ENCODE assay signal across 8 cellular contexts in genomic region chr20:62121776-62122658, GRCh38. TPM values are rescaled to one million over a fixed set of nuclear protein-coding genes. Genes with fewer than 3 reads are reported as not detected.
DNase-seq lines count a peak whose midpoint lies in the region; ATAC-seq, FAIRE-seq and TF ChIP-seq lines count a peak whose summit lies in the region.

LSM14B (plus strand) TSS chr20:62122475; CDS start chr20:62122667, 192 bp downstream.

- H2AFZ ChIP-seq in smooth muscle cell (ENCODE audit: low read depth), result peak within 1 kb of the TSS; percentile 79

- FAIRE-seq in bronchial epithelial cell (lab: Jason Lieb, UNC), result no peak

- H3K4me1 ChIP-seq in smooth muscle cell (ENCODE audit: low read depth), result peaks cover 16% of the 10 kb centered on the region

- DNase-seq in AG08395 (ENCODE audit: low spot score), result peak; percentile 99
- peak; percentile 92 for DNase-seq in NCI-H226
- DNase-seq in WTC11 (ENCODE audit: low spot score), result peak; percentile 92
- peak; percentile 87 for DNase-seq in bronchial epithelial cell (ENCODE audit: low read depth)
- peak; percentile 96 for DNase-seq in iPS-NIHi7 (ENCODE audit: extremely low spot score)
- DNase-seq in smooth muscle cell (lab: John Stamatoyannopoulos, UW; ENCODE audit: unreplicated experiment), result peak; percentile 96

- H3K4me2 ChIP-seq in smooth muscle cell, result peak within 1 kb of the TSS; percentile 97

- H3K4me1 Mint-ChIP-seq in WTC11, result peaks cover 31% of the 10 kb centered on the region

- TF ChIP-seq POLR2A in GM18951 (IDR thresholded peaks at IDR 0.05; ENCODE audit: extremely low read depth, insufficient read depth, insufficient read length), result peak; percentile 64

- H3K27ac ChIP-seq in smooth muscle cell (ENCODE audit: low read depth), result peak within 1 kb of the TSS; percentile 76

- H4K20me1 ChIP-seq in smooth muscle cell (ENCODE audit: low read depth), result peaks cover 39% of the 10 kb centered on the region

- H3K9me3 Mint-ChIP-seq in WTC11, result no peaks in the 10 kb centered on the region

- no peaks in the 10 kb centered on the region for H3F3A ChIP-seq in smooth muscle cell (ENCODE audit: low read depth)

- H3K9me3 ChIP-seq in smooth muscle cell (replicated peaks; ENCODE audit: low read depth), result no peaks in the 10 kb centered on the region

- H3K4me3 ChIP-seq in bronchial epithelial cell (ENCODE audit: low read depth, low read length) (peak within 1 kb of the TSS; percentile 61), smooth muscle cell (peak within 1 kb of the TSS; percentile 89)

- POLR2A ChIA-PET in WTC11 (lab: Charles Lee), result interaction anchor here (0.5 to 1.7 kb wide), 5 partner anchors 14 to 241 kb away, joined by 3 to 24 read pairs (median 4); partner anchors contain the start of gene TAF4

- H3K27me3 ChIP-seq in bronchial epithelial cell (ENCODE audit: control insufficient read depth, insufficient read depth, low read length) (peaks cover 2% of the 10 kb centered on the region), smooth muscle cell (ENCODE audit: low read depth) (no peaks in the 10 kb centered on the region)

- H3K4me3 Mint-ChIP-seq in WTC11, result peak within 1 kb of the TSS; percentile 84

- TF ChIP-seq CTCF in WTC11 (IDR thresholded peaks at IDR 0.05) (no peak), bronchial epithelial cell (IDR thresholded peaks at IDR 0.05; ENCODE audit: insufficient read depth, low read length, severe bottlenecking) (no peak), smooth muscle cell (IDR thresholded peaks at IDR 0.05; ENCODE audit: borderline replicate concordance, insufficient read depth, poor library complexity, severe bottlenecking) (no peak)

- ATAC-seq in HG03175 (IDR thresholded peaks at IDR 0.05; ENCODE audit: unreplicated experiment) (peak; percentile 76), WTC11 (peak; percentile 80)

- H3K79me2 ChIP-seq in smooth muscle cell (ENCODE audit: low read depth), result peaks cover 23% of the 10 kb centered on the region

- H3K9ac ChIP-seq in smooth muscle cell (ENCODE audit: low read depth), result peak within 1 kb of the TSS; percentile 77

- peaks cover 31% of the 10 kb centered on the region for H3K36me3 Mint-ChIP-seq in WTC11

- H3K36me3 ChIP-seq in bronchial epithelial cell (ENCODE audit: control insufficient read depth, insufficient read depth, low read length), result peaks cover 12% of the 10 kb centered on the region
- H3K36me3 ChIP-seq in smooth muscle cell (ENCODE audit: low read depth), result no peaks in the 10 kb centered on the region

- no peaks in the 10 kb centered on the region for H3K27me3 Mint-ChIP-seq in WTC11 (ENCODE audit: low read depth)

- whole genome bisulfite sequencing in smooth muscle cell (ENCODE audit: low lambda C conversion rate), result under 1% methylated on average over 41 of the region's 125 CpGs

- in situ Hi-C loops in GM18951 (cut with MboI; ENCODE audit: low sequenced_read_pairs, unreplicated experiment), result loop anchor here (10.0 kb wide), 1 partner anchor 97 kb away; no protein-coding TSS in a partner anchor

- H3K27ac Mint-ChIP-seq in WTC11, result peak within 1 kb of the TSS; percentile 95

- CTCF ChIA-PET in WTC11 (lab: Charles Lee), result interaction anchor here (0.7 to 3.3 kb wide), 8 partner anchors 11 to 585 kb away, joined by 3 to 14 read pairs (median 4); no protein-coding TSS in a partner anchor

TF ChIP-seq in WTC11, 78 proteins besides CTCF, POLR2A, EP300 and RAD21:
- TF ChIP-seq NFYB (CRISPR knock-in tag; conservative IDR thresholded peaks at IDR 0.05; ENCODE audit: low read depth) (peak; percentile 53), SMAD3 (CRISPR knock-in tag; IDR thresholded peaks at IDR 0.05; ENCODE audit: borderline replicate concordance) (no peak), GABPB1 (CRISPR knock-in tag; IDR thresholded peaks at IDR 0.05) (no peak), ZNF423 (CRISPR knock-in tag; IDR thresholded peaks at IDR 0.05) (peak; percentile 87), CREM (CRISPR knock-in tag; IDR thresholded peaks at IDR 0.05) (0 out of 2 replicates have a peak, but pooled peaks have one; percentile 22), E2F5 (CRISPR knock-in tag; IDR thresholded peaks at IDR 0.05) (peak; percentile 82), SP1 (CRISPR knock-in tag; conservative IDR thresholded peaks at IDR 0.05) (peak; percentile 76), ZBTB43 (CRISPR knock-in tag; IDR thresholded peaks at IDR 0.05) (0 out of 2 replicates have a peak, but pooled peaks have one; percentile 39), ZNF416 (CRISPR knock-in tag; IDR thresholded peaks at IDR 0.05) (0 out of 2 replicates have a peak, but pooled peaks have one; percentile 27), MAX (CRISPR knock-in tag; IDR thresholded peaks at IDR 0.05) (peak; percentile 25; the same call in 1 of the 2 replicates), RELA (CRISPR knock-in tag; IDR thresholded peaks at IDR 0.05; ENCODE audit: borderline replicate concordance) (no peak), USF2 (CRISPR knock-in tag; IDR thresholded peaks at IDR 0.05) (0 out of 2 replicates have a peak, but pooled peaks have one; percentile 16)
TF ChIP-seq in WTC11: peak in this region for 9.

RNA-seq across cellular contexts. Expression of gene LSM14B, which starts in this region (rescaled TPM):
- 67.4 to 73.5 TPM (median 69.7 TPM) in 3 replicates for total RNA-seq in WTC11 (2021)
- 64.4 and 85.8 TPM in 2 replicates for total RNA-seq in bronchial epithelial cell
- total RNA-seq in smooth muscle cell, result 21.5 and 22.7 TPM in 2 replicates
- polyA plus RNA-seq in smooth muscle cell, result 4.9 and 5.6 TPM in 2 replicates

Comparison
In these comparisons a context has a peak if more than half of its experiments do, and no peak if none do; other contexts are left out.
1. Peak in every context shown above with its lines: DNase-seq, ATAC-seq, H3K4me3 ChIP-seq and H3K27ac ChIP-seq.